Comparison of ENCODE assay signal across 10 cellular contexts in genomic region chr17:68777856-68778694, GRCh38.
DNase-seq lines count a peak whose midpoint lies in the region; ATAC-seq and TF ChIP-seq lines count a peak whose summit lies in the region.
"Had no signal": no experiment of that assay in that cellular context is flagged by ENCODE, and none has a peak within 500 bp of the region (broad histone marks: within the 10 kb centered on the region; RNA-seq: fewer than 3 reads in every experiment).

No MANE protein-coding gene starts in this region.

- BruUV-seq in PC-3 (replicated peaks; lab: Mats Ljungman, UMichigan) (no TSS peak), OCI-LY7 (replicated peaks; lab: Mats Ljungman, UMichigan) (no TSS peak)

- H3K4me1 ChIP-seq in heart right ventricle (peaks cover 0 to 42% (median 32%) of the 10 kb centered on the region in 9 donors), skeletal muscle satellite cell (ENCODE audit: control insufficient read depth, insufficient read depth, low read length) (peaks cover 22% of the 10 kb centered on the region), PC-3 (ENCODE audit: insufficient read depth, low read length) (peaks cover 13% of the 10 kb centered on the region), OCI-LY7 (ENCODE audit: insufficient read depth, low read length, poor library complexity, severe bottlenecking) (peaks cover 20% of the 10 kb centered on the region)

- CTCF ChIA-PET in PC-3 (lab: Charles Lee) = interaction anchor here (0.7 kb wide), 1 partner anchor 178 kb away, joined by 3 read pairs; no protein-coding TSS in a partner anchor
- CTCF ChIA-PET in OCI-LY7 (lab: Charles Lee; ENCODE audit: unreplicated experiment) = no interaction called here

- H3F3A ChIP-seq in PC-3 (ENCODE audit: low read length, unreplicated experiment) = no peaks in the 10 kb centered on the region

- TF ChIP-seq CTCF in heart right ventricle (IDR thresholded peaks at IDR 0.05) = no peak
- no peak for TF ChIP-seq CTCF in PC-3 (conservative IDR thresholded peaks at IDR 0.05; ENCODE audit: low read depth, low read length)
- no peak for TF ChIP-seq CTCF in OCI-LY7 (conservative IDR thresholded peaks at IDR 0.05; ENCODE audit: low read length)

- H3K27ac ChIP-seq in heart right ventricle (peak overlapping the region; percentile 40 to 85 (median 70)), PC-3 (ENCODE audit: low read length) (no peak overlapping the region), OCI-LY7 (ENCODE audit: low read depth, low read length, poor library complexity, severe bottlenecking) (no peak overlapping the region)

- no peaks in the 10 kb centered on the region for H3K9me2 ChIP-seq in PC-3 (replicated peaks; ENCODE audit: low read length)
- H3K9me2 ChIP-seq in OCI-LY7 (ENCODE audit: insufficient read depth, low read length) = no peaks in the 10 kb centered on the region

- POLR2A ChIA-PET in PC-3 (lab: Charles Lee; ENCODE audit: unreplicated experiment) = no interaction called here
- POLR2A ChIA-PET in OCI-LY7 (lab: Charles Lee) = interaction anchor here (0.7 to 1.6 kb wide), 2 partner anchors 18 to 553 kb away, joined by 3 read pairs; no protein-coding TSS in a partner anchor

- WGBS in heart right ventricle, 2 donors = 41 to 53% methylated on average over 10 of the region's 10 CpGs

- H2AFZ ChIP-seq in PC-3 (ENCODE audit: low read length) (no peak overlapping the region), OCI-LY7 (ENCODE audit: low read length) (no peak overlapping the region)

- H3K79me2 ChIP-seq in PC-3 (ENCODE audit: low read length) (no peaks in the 10 kb centered on the region), OCI-LY7 (ENCODE audit: insufficient read depth, low read depth, low read length) (no peaks in the 10 kb centered on the region)

- H3K4me2 ChIP-seq in skeletal muscle satellite cell (ENCODE audit: low read length) = peak overlapping the region; percentile 20
- no peak overlapping the region for H3K4me2 ChIP-seq in PC-3 (ENCODE audit: low read length)
- no peak overlapping the region for H3K4me2 ChIP-seq in OCI-LY7 (ENCODE audit: low read length)

- intact Hi-C loops in heart right ventricle (cut with DNase I) = loop anchor here (2.0 to 10.0 kb wide), 13 partner anchors 74 to 469 kb away; partner anchors contain the start of genes ABCA8 (in 1 of the 10) and ABCA9 (in 1 of the 10)
- intact Hi-C loops in PC-3 (cut with micrococcal nuclease) = loop anchor here (1.0 to 10.0 kb wide), 6 partner anchors 16 to 457 kb away; no protein-coding TSS in a partner anchor
- intact Hi-C loops in OCI-LY7 (cut with micrococcal nuclease; ENCODE audit: unreplicated experiment) = loop anchor here (10.0 kb wide), 1 partner anchor 287 kb away; the partner anchor contains the start of gene ABCA9

- H3K9ac ChIP-seq in skeletal muscle satellite cell (ENCODE audit: low read depth, low read length) = no peak overlapping the region
- no peak overlapping the region for H3K9ac ChIP-seq in PC-3 (ENCODE audit: low read length)

- ATAC-seq in heart right ventricle (peak; percentile 54 to 85 (median 64)), PC-3 (no peak)
- ATAC-seq: T-cell had no signal

- no peaks in the 10 kb centered on the region for H4K20me1 ChIP-seq in PC-3 (ENCODE audit: low read length)
- no peaks in the 10 kb centered on the region for H4K20me1 ChIP-seq in OCI-LY7 (ENCODE audit: insufficient read depth, low read length)

- H3K4me3 ChIP-seq in heart right ventricle (no peak overlapping the region), skeletal muscle satellite cell (ENCODE audit: low read length) (no peak overlapping the region), PC-3 (ENCODE audit: low read length) (no peak overlapping the region), OCI-LY7 (ENCODE audit: low read depth, low read length, poor library complexity, severe bottlenecking) (no peak overlapping the region)

- peaks cover 0 to 11% (median 0%) of the 10 kb centered on the region in 11 donors for H3K9me3 ChIP-seq in heart right ventricle
- H3K9me3 ChIP-seq in skeletal muscle satellite cell (replicated peaks; ENCODE audit: low read length) = no peaks in the 10 kb centered on the region
- H3K9me3 ChIP-seq in PC-3 (ENCODE audit: low read length) = no peaks in the 10 kb centered on the region
- no peaks in the 10 kb centered on the region for H3K9me3 ChIP-seq in OCI-LY7 (ENCODE audit: low read length)

- no peaks in the 10 kb centered on the region for H3K27me3 ChIP-seq in heart right ventricle
- H3K27me3 ChIP-seq in skeletal muscle satellite cell (ENCODE audit: control insufficient read depth, insufficient read depth, low read length) = no peaks in the 10 kb centered on the region
- peaks cover 5% of the 10 kb centered on the region; the same call in 1 of the 2 replicates for H3K27me3 ChIP-seq in PC-3 (ENCODE audit: low read length)

- H3K36me3 ChIP-seq in heart right ventricle (no peaks in the 10 kb centered on the region), skeletal muscle satellite cell (ENCODE audit: insufficient read depth, low read length) (no peaks in the 10 kb centered on the region), PC-3 (ENCODE audit: low read depth, low read length) (no peaks in the 10 kb centered on the region), OCI-LY7 (ENCODE audit: insufficient read depth, low read length) (no peaks in the 10 kb centered on the region)

- peak; percentile 31 for DNase-seq in HuH-7 (ENCODE audit: low spot score)
- peak; percentile 93 for DNase-seq in NCI-H748 treated with DMSO at 0.1 percent for 48 hours (lab: John Stamatoyannopoulos, UW)
- DNase-seq in heart right ventricle = no peak
- no peak for DNase-seq in PC-3
- no peak for DNase-seq in GDM1 (lab: John Stamatoyannopoulos, UW)
- no peak for DNase-seq in effector CD4-positive, alpha-beta T cell
- no peak for DNase-seq in OCI-LY7 (ENCODE audit: low spot score)
- DNase-seq: CD4-positive, alpha-beta T cell had no signal

Comparison
In these comparisons a context has a peak if more than half of its experiments do, and no peak if none do; other contexts are left out.
1. DNase-seq: peak in HuH-7 (single experiment) and NCI-H748 treated with DMSO at 0.1 percent for 48 hours (single experiment); none in heart right ventricle (0 of 2), PC-3 (single experiment), GDM1 (single experiment), effector CD4-positive, alpha-beta T cell (single experiment) and OCI-LY7 (single experiment).
2. H3K27ac ChIP-seq: peak in heart right ventricle (10 of 10); none in PC-3 (single experiment) and OCI-LY7 (single experiment).